ENCODE assay signal across 1 cellular context in the genomic region with DNA sequence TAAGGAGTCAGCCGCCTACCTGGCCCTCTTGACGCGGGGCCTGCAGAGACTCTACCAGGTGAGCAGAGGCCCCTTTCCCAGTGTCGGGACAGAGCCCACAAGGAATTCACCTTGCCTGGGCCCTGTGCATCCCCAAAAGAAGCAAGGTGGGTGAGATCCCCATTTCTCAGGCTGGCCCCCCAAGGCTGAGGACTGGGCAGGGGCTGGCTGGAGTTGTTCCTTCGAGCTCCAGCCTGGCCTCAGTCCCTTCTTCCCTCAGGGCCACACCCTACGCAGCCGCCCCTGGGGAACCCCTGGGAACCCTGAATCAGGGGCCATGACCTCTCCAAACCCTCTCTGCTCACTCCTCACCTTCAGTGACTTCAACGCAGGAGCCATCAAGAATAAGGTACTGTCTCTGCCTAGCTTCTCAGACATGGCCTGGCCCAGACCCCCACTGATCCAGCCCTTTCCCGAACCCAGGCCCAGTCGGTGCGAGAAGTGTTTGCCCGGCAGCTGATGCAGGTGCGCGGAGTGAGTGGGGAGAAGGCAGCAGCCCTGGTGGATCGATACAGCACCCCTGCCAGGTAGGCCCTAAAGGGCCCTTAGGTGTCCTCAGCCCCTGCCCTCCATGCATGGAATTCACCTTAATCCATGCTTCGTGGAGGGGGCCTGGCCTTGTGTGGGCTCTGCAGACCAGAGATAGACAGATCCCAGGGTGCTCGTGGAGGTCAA.
TF ChIP-seq lines count a peak whose summit lies in the region.

No MANE protein-coding gene starts in this region.

TF ChIP-seq in IMR-90, 13 proteins besides CTCF, POLR2A, EP300 and RAD21:
- TF ChIP-seq MAFK (IDR thresholded peaks at IDR 0.05; ENCODE audit: low read depth, low read length) (no peak), MAZ (IDR thresholded peaks at IDR 0.05; ENCODE audit: borderline replicate concordance, low read depth, low read length) (no peak), NFE2L2 (IDR thresholded peaks at IDR 0.05; ENCODE audit: low read depth, low read length) (no peak), MXI1 (IDR thresholded peaks at IDR 0.05; ENCODE audit: borderline replicate concordance, low read depth, low read length) (no peak), USF2 (IDR thresholded peaks at IDR 0.05; ENCODE audit: low read depth, low read length) (no peak), FOS (IDR thresholded peaks at IDR 0.05; ENCODE audit: low read depth, low read length) (no peak), CEBPB (IDR thresholded peaks at IDR 0.05; ENCODE audit: low read depth, low read length) (no peak), CHD1 (IDR thresholded peaks at IDR 0.05; ENCODE audit: low read depth, low read length) (no peak), SMC3 (IDR thresholded peaks at IDR 0.05; ENCODE audit: low read depth, low read length) (no peak), RFX5 (IDR thresholded peaks at IDR 0.05; ENCODE audit: low read depth, low read length) (no peak), RCOR1 (IDR thresholded peaks at IDR 0.05; ENCODE audit: insufficient replicate concordance, low read length) (no peak)
- TF ChIP-seq, protein P1, sequence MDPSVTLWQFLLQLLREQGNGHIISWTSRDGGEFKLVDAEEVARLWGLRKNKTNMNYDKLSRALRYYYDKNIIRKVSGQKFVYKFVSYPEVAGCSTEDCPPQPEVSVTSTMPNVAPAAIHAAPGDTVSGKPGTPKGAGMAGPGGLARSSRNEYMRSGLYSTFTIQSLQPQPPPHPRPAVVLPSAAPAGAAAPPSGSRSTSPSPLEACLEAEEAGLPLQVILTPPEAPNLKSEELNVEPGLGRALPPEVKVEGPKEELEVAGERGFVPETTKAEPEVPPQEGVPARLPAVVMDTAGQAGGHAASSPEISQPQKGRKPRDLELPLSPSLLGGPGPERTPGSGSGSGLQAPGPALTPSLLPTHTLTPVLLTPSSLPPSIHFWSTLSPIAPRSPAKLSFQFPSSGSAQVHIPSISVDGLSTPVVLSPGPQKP (IDR thresholded peaks at IDR 0.05; ENCODE audit: borderline replicate concordance, low read depth, low read length), result no peak
